15 cellular contexts compared by ENCODE assay signal in the genomic region with DNA sequence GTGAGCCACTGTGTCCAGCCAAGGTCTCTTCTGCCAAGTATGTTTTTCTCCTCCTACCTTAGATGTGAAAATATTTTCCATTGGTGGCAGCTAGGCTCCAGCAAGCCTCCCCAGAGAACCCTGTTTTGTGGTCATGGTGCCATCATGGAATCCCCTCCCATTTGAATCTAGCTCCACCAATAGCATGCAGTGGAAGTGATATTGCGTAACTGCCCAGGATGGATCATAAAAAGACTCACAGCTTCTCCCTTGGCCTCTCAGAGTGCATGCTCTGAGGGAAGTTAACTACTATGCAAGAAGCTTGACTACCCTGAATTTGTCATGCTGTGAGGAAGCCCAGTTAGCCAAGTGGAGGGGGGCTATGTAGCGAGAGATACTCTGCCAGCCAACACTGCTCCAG. TPM values are rescaled to one million over a fixed set of nuclear protein-coding genes. Genes with fewer than 3 reads are reported as not detected.
"Had no signal": no experiment of that assay in that cellular context is flagged by ENCODE, and none has a peak within 500 bp of the region (broad histone marks: within the 10 kb centered on the region; RNA-seq: fewer than 3 reads in every experiment).

No MANE protein-coding gene starts in this region.

- H3K9me3 ChIP-seq: body of pancreas, ovary, suprapubic skin had no signal

- DNase-seq: activated CD4-positive, alpha-beta T cell treated with anti-CD3 and anti-CD28 coated beads, Interleukin-2, amount 50 U/mL, for 4 hours; activated CD4-positive, CD25-positive, alpha-beta regulatory T cell treated with anti-CD3 and anti-CD28 coated beads, Interleukin-2, amount 50 U/mL, for 72 hours; activated T-cell treated with anti-CD3 and anti-CD28 coated beads, Interleukin-2, amount 50 U/mL, for 4 hours; body of pancreas; central memory CD4-positive, alpha-beta T cell; cortex of kidney; left lung; mesendoderm; ovary; stimulated activated CD4-positive, alpha-beta T cell treated with anti-CD3 and anti-CD28 coated beads, Interleukin-12 subunit alpha, Interleukin-12 subunit beta, amount 100 ng/mL, for 4 hours; stimulated activated naive CD4-positive, alpha-beta T cell had no signal

- H3K27ac ChIP-seq: body of pancreas, left lung, ovary, suprapubic skin had no signal

- H3K36me3 ChIP-seq: left lung, ovary, suprapubic skin had no signal

- ATAC-seq: activated T-cell treated with anti-CD3 and anti-CD28 coated beads, Interleukin-2, amount 50 U/mL, for 4 hours; body of pancreas; left lung had no signal

- H3K27ac Mint-ChIP-seq: type B pancreatic cell had no signal

- H3K4me1 ChIP-seq: body of pancreas, left lung, suprapubic skin had no signal

- H3K27me3 ChIP-seq: body of pancreas, ovary had no signal

- H3K36me3 Mint-ChIP-seq: type B pancreatic cell had no signal

- H3K4me3 ChIP-seq: body of pancreas, left lung, ovary, suprapubic skin had no signal

- H3K4me3 Mint-ChIP-seq: activated T-cell treated with anti-CD3 and anti-CD28 coated beads, Interleukin-2, amount 50 U/mL, for 4 hours; neural crest cell; type B pancreatic cell had no signal

RNA-seq across cellular contexts. Expression of a gene that starts 27.5 kb away (rescaled TPM):
- total RNA-seq: epithelial cell of proximal tubule had no signal
